Comparison of ENCODE assay signal across 18 cellular contexts in the genomic region with DNA sequence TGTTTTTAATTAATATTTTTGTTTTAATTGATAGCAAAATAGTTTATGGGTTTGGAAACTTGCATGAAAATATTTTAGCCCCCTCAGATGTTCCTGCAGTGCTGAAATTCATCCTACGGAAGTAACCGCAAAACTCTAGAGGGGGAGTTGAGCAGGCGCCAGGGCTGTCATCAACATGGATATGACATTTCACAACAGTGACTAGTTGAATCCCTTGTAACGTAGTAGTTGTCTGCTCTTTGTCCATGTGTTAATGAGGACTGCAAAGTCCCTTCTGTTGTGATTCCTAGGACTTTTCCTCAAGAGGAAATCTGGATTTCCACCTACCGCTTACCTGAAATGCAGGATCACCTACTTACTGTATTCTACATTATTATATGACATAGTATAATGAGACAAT. TPM values are rescaled to one million over a fixed set of nuclear protein-coding genes. Genes with fewer than 3 reads are reported as not detected.
A peak's percentile ranks its signal among the peaks of the same experiment; 100 is the strongest.
DNase-seq lines count a peak whose midpoint lies in the region; ATAC-seq and TF ChIP-seq lines count a peak whose summit lies in the region.
"Had no signal": no experiment of that assay in that cellular context is flagged by ENCODE, and none has a peak within 500 bp of the region (broad histone marks: within the 10 kb centered on the region; RNA-seq: fewer than 3 reads in every experiment).

No MANE protein-coding gene starts in this region.

- H3K4me1 ChIP-seq in Panc1 (ENCODE audit: control insufficient read depth, insufficient read depth, low read length), result no peaks in the 10 kb centered on the region
- H3K4me1 ChIP-seq in lower lobe of right lung, result peaks cover 9% of the 10 kb centered on the region
- peaks cover 0 to 6% (median 0%) of the 10 kb centered on the region in 4 donors for H3K4me1 ChIP-seq in transverse colon

- TF ChIP-seq CTCF in Panc1 (IDR thresholded peaks at IDR 0.05) (no peak), lower lobe of right lung (IDR thresholded peaks at IDR 0.05) (no peak), transverse colon (IDR thresholded peaks at IDR 0.05) (no peak)

- no peak overlapping the region for H3K27ac Mint-ChIP-seq in stimulated activated naive CD8-positive, alpha-beta T cell treated with anti-CD3 and anti-CD28 coated beads, Interleukin-15, amount 100 ng/mL, for 72 hours

- no peak for TF ChIP-seq POLR2A in transverse colon (IDR thresholded peaks at IDR 0.05)

- no peaks in the 10 kb centered on the region for H3K27me3 Mint-ChIP-seq in stimulated activated naive CD8-positive, alpha-beta T cell treated with anti-CD3 and anti-CD28 coated beads, Interleukin-15, amount 100 ng/mL, for 72 hours

- TF ChIP-seq EP300 in transverse colon (IDR thresholded peaks at IDR 0.05; ENCODE audit: low read depth), result no peak

- DNase-seq in SIG-M5 treated with dmso at 0.1 percent for 504 hours (lab: John Stamatoyannopoulos, UW; ENCODE audit: unreplicated experiment) (peak; percentile 62), SIG-M5 (lab: John Stamatoyannopoulos, UW) (no peak), Panc1 (ENCODE audit: low read depth, low spot score) (no peak), lower lobe of right lung (no peak), transverse colon (no peak), NCI-H345 treated with DMSO at 0.1 percent for 48 hours (lab: John Stamatoyannopoulos, UW; ENCODE audit: unreplicated experiment) (no peak)
- DNase-seq in stimulated activated naive CD8-positive, alpha-beta T cell treated with anti-CD3 and anti-CD28 coated beads, Interleukin-15, amount 100 ng/mL, for 72 hours, result no peak
- DNase-seq: activated CD4-positive, CD25-positive, alpha-beta regulatory T cell; H7; kidney; NCI-H1694; NCI-H2227 treated with DMSO at 0.1 percent for 48 hours; NK-92 treated with Interleukin-12 subunit alpha and Interleukin-12 subunit beta, amount 100 ng/mL, for 24 hours; SJCRH30; stimulated activated CD4-positive, alpha-beta T cell treated with anti-CD3 and anti-CD28 coated beads, Interleukin-2, amount 100 ng/mL, for 48 hours; T-helper 2 cell had no signal

- in situ Hi-C loops in Panc1 (cut with HindIII; ENCODE audit: low pct_unique_long_range_greater_than_20kb, low sequenced_read_pairs) (no loop called here), transverse colon (cut with MboI; ENCODE audit: low pct_ligation_motif_present in 1 of 4, low pct_unique_long_range_greater_than_20kb in 1 of 4, low sequenced_read_pairs in 3 of 4) (loop anchor here in 2 of 4 donors (10.0 to 25.0 kb wide), 2 partner anchors 174 to 186 kb away; no protein-coding TSS in a partner anchor)

- TSS peak; percentile 94 for BruUV-seq in Panc1 (replicated peaks; lab: Mats Ljungman, UMichigan)

- H3K4me1 Mint-ChIP-seq in stimulated activated naive CD8-positive, alpha-beta T cell treated with anti-CD3 and anti-CD28 coated beads, Interleukin-15, amount 100 ng/mL, for 72 hours, result no peaks in the 10 kb centered on the region

- 60 to 63% methylated on average over 1 to 5 of the region's 5 CpGs for WGBS in transverse colon (ENCODE audit: low coverage in 1 of 2), 2 donors

- CTCF ChIA-PET in Panc1 (lab: Charles Lee), result interaction anchor here (3.0 kb wide), 1 partner anchor 183 kb away, joined by 12 read pairs; no protein-coding TSS in a partner anchor

- H3K27ac ChIP-seq in Panc1 (ENCODE audit: low read length) (no peak overlapping the region), lower lobe of right lung (peak overlapping the region; percentile 11), transverse colon (peak overlapping the region in 3 of 4 donors; percentile 77 to 82 (median 81))
- H3K27ac ChIP-seq: cardiac muscle cell, SJCRH30 had no signal

- ATAC-seq in Panc1 (no peak), lower lobe of right lung (no peak), HG02642 (IDR thresholded peaks at IDR 0.05; ENCODE audit: poor library complexity, unreplicated experiment) (no peak)
- no peak for ATAC-seq in stimulated activated naive CD8-positive, alpha-beta T cell treated with anti-CD3 and anti-CD28 coated beads, Interleukin-15, amount 100 ng/mL, for 72 hours

- H3K4me3 Mint-ChIP-seq in stimulated activated naive CD8-positive, alpha-beta T cell treated with anti-CD3 and anti-CD28 coated beads, Interleukin-15, amount 100 ng/mL, for 72 hours, result no peak overlapping the region

- H3K27me3 ChIP-seq in Panc1 (ENCODE audit: control insufficient read depth, insufficient read depth, low read length), result no peaks in the 10 kb centered on the region
- H3K27me3 ChIP-seq in lower lobe of right lung (ENCODE audit: low read depth), result no peaks in the 10 kb centered on the region
- H3K27me3 ChIP-seq in transverse colon, result no peaks in the 10 kb centered on the region
- H3K27me3 ChIP-seq: cardiac muscle cell, SJCRH30 had no signal

- H3K9me3 ChIP-seq in Panc1 (ENCODE audit: control insufficient read depth, insufficient read depth, low read depth, low read length), result no peaks in the 10 kb centered on the region
- no peaks in the 10 kb centered on the region for H3K9me3 ChIP-seq in lower lobe of right lung
- no peaks in the 10 kb centered on the region for H3K9me3 ChIP-seq in transverse colon
- H3K9me3 ChIP-seq: SJCRH30 had no signal

- no peaks in the 10 kb centered on the region for H3K9me3 Mint-ChIP-seq in stimulated activated naive CD8-positive, alpha-beta T cell treated with anti-CD3 and anti-CD28 coated beads, Interleukin-15, amount 100 ng/mL, for 72 hours

- H3K4me3 ChIP-seq in Panc1 (ENCODE audit: low read depth in 2 of 2, low read length in 2 of 2) (no peak overlapping the region), lower lobe of right lung (no peak overlapping the region), transverse colon (no peak overlapping the region)
- H3K4me3 ChIP-seq: cardiac muscle cell, SJCRH30 had no signal

- H3K36me3 ChIP-seq in Panc1 (ENCODE audit: control insufficient read depth, insufficient read depth, low read length) (no peaks in the 10 kb centered on the region), lower lobe of right lung (peaks cover 19% of the 10 kb centered on the region), transverse colon (peaks cover 0 to 5% (median 0%) of the 10 kb centered on the region in 4 donors)
- H3K36me3 ChIP-seq: cardiac muscle cell, SJCRH30 had no signal

- intact Hi-C loops in Panc1 (cut with micrococcal nuclease; ENCODE audit: unreplicated experiment), result loop anchor here (10.0 kb wide), 1 partner anchor 56 kb away; no protein-coding TSS in a partner anchor
- intact Hi-C loops in lower lobe of right lung (cut with DNase I), result no loop called here
- intact Hi-C loops in transverse colon (cut with DNase I; ENCODE audit: low total_unique reads), result no loop called here

- POLR2A ChIA-PET in Panc1 (lab: Charles Lee), result no interaction called here

RNA-seq across cellular contexts. Expression of a gene that starts 40.4 kb away (rescaled TPM):
- total RNA-seq in Panc1 (2021; ENCODE audit: unreplicated experiment) (23.3 TPM), lower lobe of right lung (8.2 TPM), transverse colon (10 to 100 TPM in 1 of 4 donors, 1 to 10 TPM in 3; 2.2 to 10.9 (median 5.2) TPM)
- 13.8 TPM for polyA plus RNA-seq in Panc1 (2012; ENCODE audit: insufficient read length)
